In genomic region chr3:172280406-172281051, GRCh38 we compare ENCODE assay signal across 10 cellular contexts.
DNase-seq lines count a peak whose midpoint lies in the region; ATAC-seq, FAIRE-seq and TF ChIP-seq lines count a peak whose summit lies in the region.
"Had no signal": no experiment of that assay in that cellular context is flagged by ENCODE, and none has a peak within 500 bp of the region (broad histone marks: within the 10 kb centered on the region; RNA-seq: fewer than 3 reads in every experiment).

No MANE protein-coding gene starts in this region.

- peaks cover 28% of the 10 kb centered on the region for H3K36me3 Mint-ChIP-seq in mesothelial cell of epicardium
- no peaks in the 10 kb centered on the region for H3K36me3 Mint-ChIP-seq in activated CD4-positive, alpha-beta T cell treated with anti-CD3 and anti-CD28 coated beads, Interleukin-2, amount 10 ng/mL, durations not matched to agents 7 days and 5 days (ENCODE audit: low read depth)

- ATAC-seq in HG02870 (IDR thresholded peaks at IDR 0.05; ENCODE audit: unreplicated experiment): no peak
- ATAC-seq in activated CD4-positive, CD25-positive, alpha-beta regulatory T cell treated with anti-CD3 and anti-CD28 coated beads, Interleukin-2, amount 50 U/mL, for 24 hours: no peak
- ATAC-seq: HCT116 had no signal

- peak overlapping the region; percentile 87 for H3K27ac Mint-ChIP-seq in mesothelial cell of epicardium
- H3K27ac Mint-ChIP-seq in activated CD4-positive, alpha-beta T cell treated with anti-CD3 and anti-CD28 coated beads, Interleukin-2, amount 10 ng/mL, durations not matched to agents 7 days and 5 days: no peak overlapping the region

- H3K9me3 Mint-ChIP-seq in mesothelial cell of epicardium: no peaks in the 10 kb centered on the region
- H3K9me3 Mint-ChIP-seq in activated CD4-positive, alpha-beta T cell treated with anti-CD3 and anti-CD28 coated beads, Interleukin-2, amount 10 ng/mL, durations not matched to agents 7 days and 5 days: no peaks in the 10 kb centered on the region

- no peak for TF ChIP-seq CTCF in mesothelial cell of epicardium (IDR thresholded peaks at IDR 0.05; ENCODE audit: unreplicated experiment)

- no peak overlapping the region for H3K4me3 Mint-ChIP-seq in mesothelial cell of epicardium
- H3K4me3 Mint-ChIP-seq in activated CD4-positive, alpha-beta T cell treated with anti-CD3 and anti-CD28 coated beads, Interleukin-2, amount 10 ng/mL, durations not matched to agents 7 days and 5 days: no peak overlapping the region

- CTCF ChIA-PET in activated CD4-positive, alpha-beta T cell treated with anti-CD3 and anti-CD28 coated beads, Interleukin-2, amount 10 ng/mL, durations not matched to agents 7 days and 5 days (lab: Charles Lee): interaction anchor here (1.0 to 1.4 kb wide), 2 partner anchors 9 to 12 kb away, joined by 3 to 4 read pairs; no protein-coding TSS in a partner anchor

- H3K4me1 Mint-ChIP-seq in mesothelial cell of epicardium: peaks cover 57% of the 10 kb centered on the region
- no peaks in the 10 kb centered on the region for H3K4me1 Mint-ChIP-seq in activated CD4-positive, alpha-beta T cell treated with anti-CD3 and anti-CD28 coated beads, Interleukin-2, amount 10 ng/mL, durations not matched to agents 7 days and 5 days

- POLR2A ChIA-PET in activated CD4-positive, alpha-beta T cell treated with anti-CD3 and anti-CD28 coated beads, Interleukin-2, amount 10 ng/mL, durations not matched to agents 7 days and 5 days (lab: Charles Lee): no interaction called here

- no peaks in the 10 kb centered on the region for H3K27me3 Mint-ChIP-seq in mesothelial cell of epicardium (ENCODE audit: low read depth)
- no peaks in the 10 kb centered on the region for H3K27me3 Mint-ChIP-seq in activated CD4-positive, alpha-beta T cell treated with anti-CD3 and anti-CD28 coated beads, Interleukin-2, amount 10 ng/mL, durations not matched to agents 7 days and 5 days

- peak; percentile 33 for FAIRE-seq in endometrium (lab: Jason Lieb, UNC)

- peak; percentile 51 for DNase-seq in AG08395 (ENCODE audit: low spot score)
- peak; percentile 89 for DNase-seq in NCI-H226
- no peak for DNase-seq in mesothelial cell of epicardium (ENCODE audit: low spot score in 2 of 2, unreplicated experiment in 2 of 2)
- no peak for DNase-seq in activated gamma-delta T cell treated with Interleukin-2 at 50 U/mL for 16 hours
- DNase-seq in activated CD4-positive, alpha-beta T cell treated with anti-CD3 and anti-CD28 coated beads, Interleukin-2, amount 10 ng/mL, durations not matched to agents 7 days and 5 days: no peak
- DNase-seq: NCI-H2029 had no signal

Comparison
In these comparisons a context has a peak if more than half of its experiments do, and no peak if none do; other contexts are left out.
1. DNase-seq: peak in AG08395 (single experiment) and NCI-H226 (single experiment); none in mesothelial cell of epicardium (0 of 2), activated gamma-delta T cell treated with Interleukin-2 at 50 U/mL for 16 hours (single experiment) and activated CD4-positive, alpha-beta T cell treated with anti-CD3 and anti-CD28 coated beads, Interleukin-2, amount 10 ng/mL, durations not matched to agents 7 days and 5 days (single experiment).